ENCODE assay signal across 27 cellular contexts in the genomic region with DNA sequence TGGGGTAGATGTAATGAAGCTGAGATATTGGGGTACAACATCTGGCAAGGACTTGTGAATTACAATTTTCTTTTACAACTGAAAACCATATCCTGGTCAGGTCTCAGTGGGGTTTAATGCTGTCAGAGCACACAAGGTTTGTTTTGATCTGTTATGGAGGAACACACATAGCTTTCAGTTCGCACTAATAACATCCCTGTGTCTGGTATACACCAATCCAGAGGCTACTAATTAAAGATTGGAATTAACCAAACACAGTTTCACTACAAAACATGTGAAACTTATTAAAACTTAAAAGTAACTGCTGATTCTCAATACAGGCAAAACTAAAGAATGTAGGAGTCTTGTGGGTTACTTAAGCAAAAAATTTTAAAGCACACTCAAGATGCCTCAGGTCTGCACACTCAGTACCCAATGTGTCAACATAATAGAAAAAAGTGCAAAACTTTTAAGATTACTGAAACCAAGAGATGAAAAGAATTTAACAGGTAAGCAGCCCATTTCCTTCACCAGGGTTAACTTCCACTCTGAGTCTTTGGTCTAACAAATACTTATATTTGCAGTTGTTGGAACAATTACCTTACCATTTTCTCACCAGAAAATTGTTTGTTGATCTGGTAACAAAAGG.
"Had no signal": no experiment of that assay in that cellular context is flagged by ENCODE, and none has a peak within 500 bp of the region (broad histone marks: within the 10 kb centered on the region; RNA-seq: fewer than 3 reads in every experiment).

No MANE protein-coding gene starts in this region.

- H3K4me3 ChIP-seq: ascending aorta, coronary artery, dorsolateral prefrontal cortex, gastroesophageal sphincter, heart right ventricle, hepatocyte had no signal

- FAIRE-seq: bronchial epithelial cell had no signal

- H3K4me2 ChIP-seq: hepatocyte had no signal

- H3K9me3 ChIP-seq: ascending aorta, gastroesophageal sphincter, heart right ventricle had no signal

- H3K27me3 ChIP-seq: ascending aorta, gastroesophageal sphincter, hepatocyte had no signal

- H2AFZ ChIP-seq: hepatocyte had no signal

- H3K4me1 ChIP-seq: ascending aorta, gastroesophageal sphincter, heart right ventricle had no signal

- ATAC-seq: activated CD4-positive, alpha-beta T cell treated with anti-CD3 and anti-CD28 coated beads for 36 hours; activated naive CD4-positive, alpha-beta T cell treated with anti-CD3 and anti-CD28 coated beads, Interleukin-2, amount 50 U/mL, for 72 hours; activated T-cell treated with anti-CD3 and anti-CD28 coated beads, Interleukin-2, amount 50 U/mL, for 72 hours; esophagus mucosa; gastroesophageal sphincter; heart right ventricle; T-helper 17 cell had no signal

- H3K79me2 ChIP-seq: hepatocyte had no signal

- H3K27ac ChIP-seq: ascending aorta, coronary artery, dorsolateral prefrontal cortex, gastroesophageal sphincter, heart right ventricle, hepatocyte had no signal

- H3K36me3 ChIP-seq: ascending aorta, gastroesophageal sphincter, heart right ventricle had no signal

- DNase-seq: activated CD4-positive, alpha-beta memory T cell treated with anti-CD3 and anti-CD28 coated beads, Interleukin-2, amount 10 ng/mL, durations not matched to agents 7 days and 5 days; activated CD4-positive, alpha-beta T cell treated with anti-CD3 and anti-CD28 coated beads for 36 hours; activated CD4-positive, alpha-beta T cell treated with anti-CD3 and anti-CD28 coated beads, Interleukin-2, amount 10 ng/mL, durations not matched to agents 24 days and 14 days; activated CD4-positive, CD25-positive, alpha-beta regulatory T cell; activated CD4-positive, CD25-positive, alpha-beta regulatory T cell treated with anti-CD3 and anti-CD28 coated beads, Interleukin-2, amount 50 U/mL, for 72 hours; activated CD8-positive, alpha-beta memory T cell treated with anti-CD3 and anti-CD28 coated beads, Interleukin-2, amount 50 U/mL, for 48 hours; activated gamma-delta T cell; activated naive CD4-positive, alpha-beta T cell; activated naive CD4-positive, alpha-beta T cell treated with anti-CD3 and anti-CD28 coated beads, Interleukin-2, amount 10 ng/mL, durations not matched to agents 7 days and 5 days; activated naive CD8-positive, alpha-beta T cell treated with anti-CD3 and anti-CD28 coated beads, Interleukin-2, amount 10 ng/mL, durations not matched to agents 7 days and 5 days; activated T-cell treated with anti-CD3 and anti-CD28 coated beads for 4 hours; activated T-cell treated with anti-CD3 and anti-CD28 coated beads, Interleukin-2, amount 50 U/mL, for 24 hours; activated T-cell treated with anti-CD3 and anti-CD28 coated beads, Interleukin-2, amount 50 U/mL, for 72 hours; dorsolateral prefrontal cortex; effector memory CD4-positive, alpha-beta T cell; endodermal cell; foreskin melanocyte; heart right ventricle; T-helper 17 cell; T1000 had no signal
